Comparison of ENCODE assay signal across 8 cellular contexts in genomic region chr18:5895300-5895885, GRCh38. TPM values are rescaled to one million over a fixed set of nuclear protein-coding genes. Genes with fewer than 3 reads are reported as not detected.
DNase-seq lines count a peak whose midpoint lies in the region; ATAC-seq and TF ChIP-seq lines count a peak whose summit lies in the region.

TMEM200C (minus strand) TSS chr18:5895522; CDS start chr18:5892063, 3,459 bp downstream.

- H3K79me2 ChIP-seq in PC-3 (ENCODE audit: low read length) = peaks cover 14% of the 10 kb centered on the region

- H3K27ac ChIP-seq in PC-3 (ENCODE audit: low read length) (0 out of 2 replicates have a peak within 1 kb of the TSS, but pooled peaks have one; percentile 4), heart left ventricle (peak within 1 kb of the TSS in 8 of 12 donors; percentile 14 to 81 (median 52))

- H3K9me2 ChIP-seq in PC-3 (replicated peaks; ENCODE audit: low read length) = no peaks in the 10 kb centered on the region

- DNase-seq in activated naive CD4-positive, alpha-beta T cell treated with anti-CD3 and anti-CD28 coated beads, Interleukin-2, amount 50 U/mL, for 72 hours (ENCODE audit: low spot score in 2 of 2) = no peak
- DNase-seq in activated naive CD4-positive, alpha-beta T cell treated with Interleukin-2 at 50 U/mL for 16 hours = no peak
- DNase-seq in PC-3 (peak; percentile 37), heart left ventricle (peak in 4 of 5 donors; percentile 23 to 59 (median 32)), posterior vena cava (ENCODE audit: low spot score) (peak; percentile 78), OCI-M2 (lab: John Stamatoyannopoulos, UW; ENCODE audit: unreplicated experiment) (no peak), NCI-H128 (lab: John Stamatoyannopoulos, UW; ENCODE audit: unreplicated experiment) (no peak)
- no peak for DNase-seq in NK-92 treated with Interleukin-12 subunit alpha and Interleukin-12 subunit beta, amount 100 ng/mL, for 24 hours (lab: John Stamatoyannopoulos, UW)

- POLR2A ChIA-PET in PC-3 (lab: Charles Lee; ENCODE audit: unreplicated experiment) = no interaction called here

- no peak for TF ChIP-seq POLR2A in heart left ventricle (IDR thresholded peaks at IDR 0.05)

- CTCF ChIA-PET in PC-3 (lab: Charles Lee) = no interaction called here

- intact Hi-C loops in PC-3 (cut with micrococcal nuclease) = loop anchor here (5.0 to 10.0 kb wide), 2 partner anchors 457 to 839 kb away; no protein-coding TSS in a partner anchor
- intact Hi-C loops in heart left ventricle (cut with DNase I) = loop anchor here in 2 of 10 donors (10.0 kb wide), 4 partner anchors 69 to 419 kb away; no protein-coding TSS in a partner anchor
- intact Hi-C loops in posterior vena cava (cut with DNase I) = no loop called here

- H4K20me1 ChIP-seq in PC-3 (ENCODE audit: low read length) = no peaks in the 10 kb centered on the region

- TF ChIP-seq CTCF in PC-3 (conservative IDR thresholded peaks at IDR 0.05; ENCODE audit: low read depth, low read length) = no peak
- TF ChIP-seq CTCF in heart left ventricle (IDR thresholded peaks at IDR 0.05) = no peak

- no peaks in the 10 kb centered on the region for H3K36me3 ChIP-seq in PC-3 (ENCODE audit: low read depth, low read length)
- H3K36me3 ChIP-seq in heart left ventricle = no peaks in the 10 kb centered on the region

- peak within 1 kb of the TSS; percentile 79 for H3K4me2 ChIP-seq in PC-3 (ENCODE audit: low read length)

- no peaks in the 10 kb centered on the region for H3K9me3 Mint-ChIP-seq in activated naive CD4-positive, alpha-beta T cell treated with anti-CD3 and anti-CD28 coated beads, Interleukin-2, amount 50 U/mL, for 72 hours

- H3K9me3 ChIP-seq in PC-3 (ENCODE audit: low read length) (no peaks in the 10 kb centered on the region), heart left ventricle (no peaks in the 10 kb centered on the region)

- ATAC-seq in activated naive CD4-positive, alpha-beta T cell treated with anti-CD3 and anti-CD28 coated beads, Interleukin-2, amount 50 U/mL, for 72 hours = peak; percentile 10 to 59
- ATAC-seq in PC-3 = peak; percentile 30
- peak in 1 of 4 donors; percentile 39 for ATAC-seq in heart left ventricle

- WGBS in heart left ventricle, 4 donors = 0 to 1% (median 0%) methylated on average over 21 to 76 of the region's 83 CpGs

- peaks cover 0 to 11% of the 10 kb centered on the region in 2 donors for H3K36me3 Mint-ChIP-seq in activated naive CD4-positive, alpha-beta T cell treated with anti-CD3 and anti-CD28 coated beads, Interleukin-2, amount 50 U/mL, for 72 hours

- no peaks in the 10 kb centered on the region for H3F3A ChIP-seq in PC-3 (ENCODE audit: low read length, unreplicated experiment)

- H3K4me3 ChIP-seq in PC-3 (ENCODE audit: low read length) = peak within 1 kb of the TSS; percentile 68
- H3K4me3 ChIP-seq in heart left ventricle = peak within 1 kb of the TSS; percentile 22 to 66 (median 52)

- no peak within 1 kb of the TSS for H3K27ac Mint-ChIP-seq in activated naive CD4-positive, alpha-beta T cell treated with anti-CD3 and anti-CD28 coated beads, Interleukin-2, amount 50 U/mL, for 72 hours

- peak within 1 kb of the TSS; percentile 61 for H3K9ac ChIP-seq in PC-3 (ENCODE audit: low read length)

- H3K4me1 ChIP-seq in PC-3 (ENCODE audit: insufficient read depth, low read length) = peaks cover 12% of the 10 kb centered on the region
- peaks cover 0 to 35% (median 8%) of the 10 kb centered on the region in 12 donors for H3K4me1 ChIP-seq in heart left ventricle

- H3K27me3 ChIP-seq in PC-3 (ENCODE audit: low read length) = peaks cover 33% of the 10 kb centered on the region
- peaks cover 21 to 88% (median 44%) of the 10 kb centered on the region in 9 donors for H3K27me3 ChIP-seq in heart left ventricle

- H2AFZ ChIP-seq in PC-3 (ENCODE audit: low read length) = peak within 1 kb of the TSS; percentile 68

- no TSS peak for BruUV-seq in PC-3 (replicated peaks; lab: Mats Ljungman, UMichigan)

RNA-seq across cellular contexts. Expression of gene TMEM200C, which starts in this region (rescaled TPM):
- not detected for total RNA-seq in activated naive CD4-positive, alpha-beta T cell treated with anti-CD3 and anti-CD28 coated beads, Interleukin-2, amount 50 U/mL, for 72 hours
- total RNA-seq in PC-3 (2014; rRNA removed) (6.5 and 9.8 TPM in 2 replicates), heart left ventricle (1 to 10 TPM in 1 of 9 donors, under 1 TPM in 8; 0.19 to 1.8 (median 0.45) TPM), posterior vena cava (1 to 10 TPM; 2.7 to 3.9 TPM)
- polyA plus RNA-seq in heart left ventricle = 1 to 10 TPM in 1 of 2 donors, under 1 TPM in 1; 0.15 to 3.4 TPM

Comparison
In these comparisons a context has a peak if more than half of its experiments do, and no peak if none do; other contexts are left out.
1. Peak in ATAC-seq in activated naive CD4-positive, alpha-beta T cell treated with anti-CD3 and anti-CD28 coated beads, Interleukin-2, amount 50 U/mL, for 72 hours; RNA of the gene not detected or under 1 TPM.
2. DNase-seq: peak in PC-3 (single experiment), heart left ventricle (4 of 5) and posterior vena cava (single experiment); none in activated naive CD4-positive, alpha-beta T cell treated with anti-CD3 and anti-CD28 coated beads, Interleukin-2, amount 50 U/mL, for 72 hours (0 of 2), activated naive CD4-positive, alpha-beta T cell treated with Interleukin-2 at 50 U/mL for 16 hours (single experiment), OCI-M2 (single experiment), NK-92 treated with Interleukin-12 subunit alpha and Interleukin-12 subunit beta, amount 100 ng/mL, for 24 hours (single experiment) and NCI-H128 (single experiment).